Comparison of ENCODE assay signal across 1 cellular context in the genomic region with DNA sequence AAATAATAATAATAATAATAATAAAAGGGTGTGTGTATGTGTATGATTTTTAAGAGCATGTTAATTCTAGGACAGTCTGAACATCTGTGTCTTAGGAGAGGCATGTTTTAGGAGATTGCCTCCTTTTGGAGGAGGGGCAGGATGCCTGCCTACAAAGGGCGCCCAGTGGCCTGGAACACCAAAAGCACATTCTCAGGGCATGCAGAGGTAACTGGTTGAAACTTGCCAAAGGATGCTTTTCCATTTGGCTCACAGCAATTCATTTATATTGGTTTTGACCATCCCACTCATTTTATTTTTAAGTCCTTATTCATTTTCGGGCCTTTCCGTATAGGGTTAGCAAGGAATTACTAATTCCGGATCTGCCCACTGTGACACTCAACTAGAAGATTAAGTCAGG.
TF ChIP-seq lines count a peak whose summit lies in the region.

No MANE protein-coding gene starts in this region.

TF ChIP-seq in WTC11, 78 proteins besides CTCF, POLR2A, EP300 and RAD21:
- TF ChIP-seq, protein P1, sequence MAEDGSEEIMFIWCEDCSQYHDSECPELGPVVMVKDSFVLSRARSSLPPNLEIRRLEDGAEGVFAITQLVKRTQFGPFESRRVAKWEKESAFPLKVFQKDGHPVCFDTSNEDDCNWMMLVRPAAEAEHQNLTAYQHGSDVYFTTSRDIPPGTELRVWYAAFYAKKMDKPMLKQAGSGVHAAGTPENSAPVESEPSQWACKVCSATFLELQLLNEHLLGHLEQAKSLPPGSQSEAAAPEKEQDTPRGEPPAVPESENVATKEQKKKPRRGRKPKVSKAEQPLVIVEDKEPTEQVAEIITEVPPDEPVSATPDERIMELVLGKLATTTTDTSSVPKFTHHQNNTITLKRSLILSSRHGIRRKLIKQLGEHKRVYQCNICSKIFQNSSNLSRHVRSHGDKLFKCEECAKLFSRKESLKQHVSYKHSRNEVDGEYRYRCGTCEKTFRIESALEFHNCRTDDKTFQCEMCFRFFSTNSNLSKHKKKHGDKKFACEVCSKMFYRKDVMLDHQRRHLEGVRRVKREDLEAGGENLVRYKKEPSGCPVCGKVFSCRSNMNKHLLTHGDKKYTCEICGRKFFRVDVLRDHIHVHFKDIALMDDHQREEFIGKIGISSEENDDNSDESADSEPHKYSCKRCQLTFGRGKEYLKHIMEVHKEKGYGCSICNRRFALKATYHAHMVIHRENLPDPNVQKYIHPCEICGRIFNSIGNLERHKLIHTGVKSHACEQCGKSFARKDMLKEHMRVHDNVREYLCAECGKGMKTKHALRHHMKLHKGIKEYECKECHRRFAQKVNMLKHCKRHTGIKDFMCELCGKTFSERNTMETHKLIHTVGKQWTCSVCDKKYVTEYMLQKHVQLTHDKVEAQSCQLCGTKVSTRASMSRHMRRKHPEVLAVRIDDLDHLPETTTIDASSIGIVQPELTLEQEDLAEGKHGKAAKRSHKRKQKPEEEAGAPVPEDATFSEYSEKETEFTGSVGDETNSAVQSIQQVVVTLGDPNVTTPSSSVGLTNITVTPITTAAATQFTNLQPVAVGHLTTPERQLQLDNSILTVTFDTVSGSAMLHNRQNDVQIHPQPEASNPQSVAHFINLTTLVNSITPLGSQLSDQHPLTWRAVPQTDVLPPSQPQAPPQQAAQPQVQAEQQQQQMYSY (CRISPR knock-in tag; IDR thresholded peaks at IDR 0.05): no peak
- no peak for TF ChIP-seq TCF7 (CRISPR knock-in tag; IDR thresholded peaks at IDR 0.05; ENCODE audit: low read depth)
- TF ChIP-seq, protein P2, sequence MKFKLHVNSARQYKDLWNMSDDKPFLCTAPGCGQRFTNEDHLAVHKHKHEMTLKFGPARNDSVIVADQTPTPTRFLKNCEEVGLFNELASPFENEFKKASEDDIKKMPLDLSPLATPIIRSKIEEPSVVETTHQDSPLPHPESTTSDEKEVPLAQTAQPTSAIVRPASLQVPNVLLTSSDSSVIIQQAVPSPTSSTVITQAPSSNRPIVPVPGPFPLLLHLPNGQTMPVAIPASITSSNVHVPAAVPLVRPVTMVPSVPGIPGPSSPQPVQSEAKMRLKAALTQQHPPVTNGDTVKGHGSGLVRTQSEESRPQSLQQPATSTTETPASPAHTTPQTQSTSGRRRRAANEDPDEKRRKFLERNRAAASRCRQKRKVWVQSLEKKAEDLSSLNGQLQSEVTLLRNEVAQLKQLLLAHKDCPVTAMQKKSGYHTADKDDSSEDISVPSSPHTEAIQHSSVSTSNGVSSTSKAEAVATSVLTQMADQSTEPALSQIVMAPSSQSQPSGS (CRISPR knock-in tag; IDR thresholded peaks at IDR 0.05; ENCODE audit: borderline replicate concordance, low read depth): no peak
